In the genomic region with DNA sequence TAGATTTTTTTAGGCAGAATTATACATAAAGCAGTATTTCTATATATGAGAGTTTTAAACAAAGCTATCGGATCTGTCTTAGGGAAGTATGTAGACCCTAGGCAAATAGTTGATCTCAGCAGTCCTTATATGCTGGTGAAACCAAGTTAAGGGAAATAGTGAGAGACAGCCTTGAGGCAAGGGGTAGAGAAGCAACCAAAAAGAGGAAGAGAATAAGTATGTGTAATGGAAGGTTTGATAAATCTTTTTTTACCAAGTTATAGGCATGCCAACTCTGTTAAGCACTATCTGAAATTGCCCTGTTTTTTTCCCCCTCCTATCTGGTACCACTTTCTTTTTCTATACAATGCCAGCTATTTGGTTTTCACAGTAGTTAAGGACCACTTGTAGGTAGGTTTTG, we compare ENCODE assay signal across 11 cellular contexts. TPM values are rescaled to one million over a fixed set of nuclear protein-coding genes. Genes with fewer than 3 reads are reported as not detected.
A peak's percentile ranks its signal among the peaks of the same experiment; 100 is the strongest.
DNase-seq lines count a peak whose midpoint lies in the region; ATAC-seq and FAIRE-seq lines count a peak whose summit lies in the region.
"Had no signal": no experiment of that assay in that cellular context is flagged by ENCODE, and none has a peak within 500 bp of the region (broad histone marks: within the 10 kb centered on the region; RNA-seq: fewer than 3 reads in every experiment).

No MANE protein-coding gene starts in this region.

- H2AFZ ChIP-seq in Karpas-422 (ENCODE audit: low read length): no peak overlapping the region

- no peak for FAIRE-seq in small intestine (lab: Jason Lieb, UNC)

- DNase-seq in Karpas-422 (peak; percentile 51), medulla oblongata (ENCODE audit: extremely low spot score) (peak; percentile 66), DMS153 treated with DMSO at 0.1 percent for 48 hours (lab: John Stamatoyannopoulos, UW; ENCODE audit: unreplicated experiment) (no peak), NCI-H82 treated with DMSO at 0.1 percent for 48 hours (lab: John Stamatoyannopoulos, UW; ENCODE audit: unreplicated experiment) (no peak), small intestine (no peak)
- DNase-seq: brain microvascular endothelial cell, spleen, T-helper 9 cell had no signal

- H3K9me2 ChIP-seq in Karpas-422 (replicated peaks; ENCODE audit: insufficient read depth, low read length): no peaks in the 10 kb centered on the region

- H3K4me3 ChIP-seq in Karpas-422 (ENCODE audit: low read length) (no peak overlapping the region), small intestine (ENCODE audit: low read depth in 1 of 2, low read length in 2 of 2) (no peak overlapping the region)
- H3K4me3 ChIP-seq: spleen had no signal

- H4K20me1 ChIP-seq in Karpas-422 (ENCODE audit: insufficient read depth, low read depth, low read length): no peaks in the 10 kb centered on the region

- no peaks in the 10 kb centered on the region for H3K27me3 ChIP-seq in Karpas-422 (ENCODE audit: low read length)
- H3K27me3 ChIP-seq in small intestine (ENCODE audit: control insufficient read depth in 2 of 2, insufficient read depth in 2 of 2, low read length in 2 of 2): no peaks in the 10 kb centered on the region
- H3K27me3 ChIP-seq: brain microvascular endothelial cell had no signal

- H3K9ac ChIP-seq in Karpas-422 (ENCODE audit: low read length): no peak overlapping the region

- H3K9me3 ChIP-seq in Karpas-422 (ENCODE audit: low read length) (no peaks in the 10 kb centered on the region), small intestine (ENCODE audit: control insufficient read depth, low read depth) (no peaks in the 10 kb centered on the region)
- H3K9me3 ChIP-seq: spleen had no signal

- no peaks in the 10 kb centered on the region for H3K79me2 ChIP-seq in Karpas-422 (ENCODE audit: low read length)

- ATAC-seq in GM18909 (IDR thresholded peaks at IDR 0.05; ENCODE audit: poor library complexity, unreplicated experiment) (peak; percentile 65), HG02610 (IDR thresholded peaks at IDR 0.05; ENCODE audit: unreplicated experiment) (peak; percentile 46)

- no peak overlapping the region for H3K4me2 ChIP-seq in Karpas-422 (ENCODE audit: low read depth, low read length, poor library complexity, severe bottlenecking)

- H3K4me1 ChIP-seq in Karpas-422 (ENCODE audit: low read length) (no peaks in the 10 kb centered on the region), small intestine (ENCODE audit: control insufficient read depth in 2 of 2, insufficient read depth in 1 of 2, low read depth in 1 of 2, low read length in 1 of 2) (no peaks in the 10 kb centered on the region)

- H3K27ac ChIP-seq in Karpas-422 (ENCODE audit: low read length) (no peak overlapping the region), small intestine (ENCODE audit: low read depth in 1 of 2, low read length in 1 of 2) (no peak overlapping the region)
- H3K27ac ChIP-seq: brain microvascular endothelial cell, spleen had no signal

- 86 to 95% (median 94%) methylated on average over 1 of the region's 1 CpG for WGBS in small intestine, 3 donors

- H3K36me3 ChIP-seq in Karpas-422 (ENCODE audit: insufficient read depth, low read length) (no peaks in the 10 kb centered on the region), small intestine (ENCODE audit: control insufficient read depth in 2 of 2, insufficient read depth in 2 of 2, low read length in 2 of 2) (no peaks in the 10 kb centered on the region)
- H3K36me3 ChIP-seq: brain microvascular endothelial cell, spleen had no signal

RNA-seq across cellular contexts. Expression of gene SPAG6, which starts 19.9 kb away (rescaled TPM):
- not detected in 2 replicates for total RNA-seq in Karpas-422 (2014; rRNA removed; shearing (Covaris generic); ENCODE audit: low replicate concordance)
- under 1 TPM in 2 of 3 donors, not detected in 1; 0.04 to 0.27 TPM for polyA plus RNA-seq in small intestine
- total RNA-seq: myocyte, spleen had no signal

RNA-seq across cellular contexts. Expression of gene BMI1, which starts 44.3 kb away (rescaled TPM):
- 13.8 and 30.4 TPM in 2 replicates for total RNA-seq in Karpas-422 (2014; rRNA removed; shearing (Covaris generic); ENCODE audit: low replicate concordance)
- 10 to 100 TPM; 10.3 to 22.0 (median 17.3) TPM for polyA plus RNA-seq in small intestine

RNA-seq across cellular contexts. Expression of gene COMMD3, which starts 49.0 kb away (rescaled TPM):
- 10.8 and 37.5 TPM in 2 replicates for total RNA-seq in Karpas-422 (2014; rRNA removed; shearing (Covaris generic); ENCODE audit: low replicate concordance)
- polyA plus RNA-seq in small intestine: 10 to 100 TPM; 44.3 to 71.8 (median 70.3) TPM

Comparison
In these comparisons a context has a peak if more than half of its experiments do, and no peak if none do; other contexts are left out.
1. DNase-seq: peak in Karpas-422 (single experiment) and medulla oblongata (single experiment); none in DMS153 treated with DMSO at 0.1 percent for 48 hours (single experiment), NCI-H82 treated with DMSO at 0.1 percent for 48 hours (single experiment) and small intestine (single experiment).